Comparison of ENCODE assay signal across 1 cellular context in genomic region chr10:18145652-18146051, GRCh38.
TF ChIP-seq lines count a peak whose summit lies in the region.

No MANE protein-coding gene starts in this region.

TF ChIP-seq in IMR-90, 13 proteins besides CTCF, POLR2A, EP300 and RAD21:
- TF ChIP-seq MXI1 (IDR thresholded peaks at IDR 0.05; ENCODE audit: borderline replicate concordance, low read depth, low read length) (no peak), BHLHE40 (IDR thresholded peaks at IDR 0.05; ENCODE audit: low read depth, low read length) (no peak), RFX5 (IDR thresholded peaks at IDR 0.05; ENCODE audit: low read depth, low read length) (no peak), RCOR1 (IDR thresholded peaks at IDR 0.05; ENCODE audit: insufficient replicate concordance, low read length) (no peak), CEBPB (IDR thresholded peaks at IDR 0.05; ENCODE audit: low read depth, low read length) (peak; percentile 60; the same call in 1 of the 2 replicates), NFE2L2 (IDR thresholded peaks at IDR 0.05; ENCODE audit: low read depth, low read length) (no peak), SMC3 (IDR thresholded peaks at IDR 0.05; ENCODE audit: low read depth, low read length) (no peak), MAFK (IDR thresholded peaks at IDR 0.05; ENCODE audit: low read depth, low read length) (no peak)
